Comparison of ENCODE assay signal across 16 cellular contexts in the genomic region with DNA sequence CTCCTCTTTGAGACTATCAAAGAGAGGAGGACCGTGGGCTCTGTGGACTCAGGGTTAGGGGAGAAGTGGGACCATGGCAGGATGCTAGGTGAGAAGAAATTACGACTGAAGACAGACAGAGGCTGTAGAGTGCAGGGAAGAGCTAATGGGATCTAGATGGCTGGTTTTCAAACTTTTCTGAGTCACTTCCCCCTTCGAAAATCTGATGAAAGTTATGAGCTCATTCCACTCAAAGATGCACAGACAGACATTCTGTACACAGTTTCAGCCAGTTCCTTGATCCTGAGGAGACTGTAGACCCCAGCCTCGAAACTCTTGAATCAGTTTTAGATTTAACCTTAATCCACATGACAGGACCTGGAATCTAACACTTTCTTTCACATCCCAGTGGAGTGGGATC. TPM values are rescaled to one million over a fixed set of nuclear protein-coding genes. Genes with fewer than 3 reads are reported as not detected.
DNase-seq lines count a peak whose midpoint lies in the region; ATAC-seq and TF ChIP-seq lines count a peak whose summit lies in the region.
"Had no signal": no experiment of that assay in that cellular context is flagged by ENCODE, and none has a peak within 500 bp of the region (broad histone marks: within the 10 kb centered on the region; RNA-seq: fewer than 3 reads in every experiment).

No MANE protein-coding gene starts in this region.

- H3K27ac ChIP-seq in DOHH2 (ENCODE audit: low read depth, low read length) (peak overlapping the region; percentile 98), heart left ventricle (no peak overlapping the region)
- H3K27ac ChIP-seq: SJCRH30 had no signal

- no peaks in the 10 kb centered on the region for H4K20me1 ChIP-seq in DOHH2 (ENCODE audit: control insufficient read depth, insufficient read depth, low read depth, low read length)

- H3K4me3 Mint-ChIP-seq in activated T-helper 1 cell treated with anti-CD3 and anti-CD28 coated beads, Interleukin-12 subunit alpha, Interleukin-12 subunit beta, Interleukin-2, Interleukin-4 antibody, amounts not matched to agents 30 ng/mL and 10 ng/mL and 1 ng/mL, durations not matched to agents 14 hours and 24 hours and 36 hours = no peak overlapping the region
- H3K4me3 Mint-ChIP-seq: naive thymus-derived CD8-positive, alpha-beta T cell had no signal

- H3K27ac Mint-ChIP-seq in activated T-helper 1 cell treated with anti-CD3 and anti-CD28 coated beads, Interleukin-12 subunit alpha, Interleukin-12 subunit beta, Interleukin-2, Interleukin-4 antibody, amounts not matched to agents 30 ng/mL and 10 ng/mL and 1 ng/mL, durations not matched to agents 14 hours and 24 hours and 36 hours = peak overlapping the region; percentile 42

- no peaks in the 10 kb centered on the region for H3K9me2 ChIP-seq in DOHH2 (replicated peaks; ENCODE audit: control insufficient read depth, low read length)

- TF ChIP-seq CTCF in DOHH2 (IDR thresholded peaks at IDR 0.05; ENCODE audit: low read depth, low read length, poor library complexity, severe bottlenecking) (no peak), kidney epithelial cell (IDR thresholded peaks at IDR 0.05; ENCODE audit: insufficient read depth, low read length, poor library complexity, severe bottlenecking) (no peak), heart left ventricle (IDR thresholded peaks at IDR 0.05) (no peak)

- ATAC-seq in heart left ventricle (no peak), HG02623 (IDR thresholded peaks at IDR 0.05; ENCODE audit: unreplicated experiment) (no peak), GM21360 (IDR thresholded peaks at IDR 0.05; ENCODE audit: unreplicated experiment) (no peak)
- ATAC-seq: naive thymus-derived CD8-positive, alpha-beta T cell had no signal

- no peak for TF ChIP-seq POLR2A in heart left ventricle (IDR thresholded peaks at IDR 0.05)

- 59 to 82% (median 72%) methylated on average over 4 of the region's 4 CpGs for WGBS in heart left ventricle, 4 donors

- no peaks in the 10 kb centered on the region for H3K79me2 ChIP-seq in DOHH2 (ENCODE audit: control insufficient read depth, low read length)

- peaks cover 12% of the 10 kb centered on the region for H3K9me3 Mint-ChIP-seq in activated T-helper 1 cell treated with anti-CD3 and anti-CD28 coated beads, Interleukin-12 subunit alpha, Interleukin-12 subunit beta, Interleukin-2, Interleukin-4 antibody, amounts not matched to agents 30 ng/mL and 10 ng/mL and 1 ng/mL, durations not matched to agents 14 hours and 24 hours and 36 hours

- H3K9me3 ChIP-seq in DOHH2 (ENCODE audit: control insufficient read depth, insufficient read depth, low read length) (0 out of 2 replicates have a peak, but pooled peaks cover 3% of the 10 kb centered on the region), heart left ventricle (no peaks in the 10 kb centered on the region)
- H3K9me3 ChIP-seq: SJCRH30 had no signal

- H3K27me3 Mint-ChIP-seq in activated T-helper 1 cell treated with anti-CD3 and anti-CD28 coated beads, Interleukin-12 subunit alpha, Interleukin-12 subunit beta, Interleukin-2, Interleukin-4 antibody, amounts not matched to agents 30 ng/mL and 10 ng/mL and 1 ng/mL, durations not matched to agents 14 hours and 24 hours and 36 hours (ENCODE audit: insufficient read depth) = peaks cover 3% of the 10 kb centered on the region
- H3K27me3 Mint-ChIP-seq: naive thymus-derived CD8-positive, alpha-beta T cell had no signal

- peak; percentile 66 for DNase-seq in M059J (ENCODE audit: low read depth)
- no peak for DNase-seq in activated T-helper 1 cell treated with anti-CD3 and anti-CD28 coated beads, Interleukin-12 subunit alpha, Interleukin-12 subunit beta, Interleukin-2, Interleukin-4 antibody, amounts not matched to agents 30 ng/mL and 10 ng/mL and 1 ng/mL, durations not matched to agents 14 hours and 24 hours and 36 hours (ENCODE audit: low spot score)
- DNase-seq in kidney epithelial cell (ENCODE audit: low read depth) = peak; percentile 44
- DNase-seq in NCI-H2196 (lab: John Stamatoyannopoulos, UW; ENCODE audit: unreplicated experiment) = no peak
- DNase-seq in heart left ventricle = no peak
- DNase-seq: activated CD8-positive, alpha-beta memory T cell treated with anti-CD3 and anti-CD28 coated beads, Interleukin-2, amount 50 U/mL, for 4 hours; DMS53; hippocampal formation; naive thymus-derived CD8-positive, alpha-beta T cell; NCI-H146; SJCRH30; stimulated activated CD4-positive, alpha-beta T cell treated with anti-CD3 and anti-CD28 coated beads, Interleukin-15, amount 100 ng/mL, for 24 hours; stimulated activated naive CD4-positive, alpha-beta T cell had no signal

- H3F3A ChIP-seq in DOHH2 (ENCODE audit: control insufficient read depth, insufficient read depth) = peaks cover 45% of the 10 kb centered on the region

- peaks cover 97% of the 10 kb centered on the region for H3K4me1 ChIP-seq in DOHH2 (ENCODE audit: control insufficient read depth, low read length)
- peaks cover 0 to 31% (median 0%) of the 10 kb centered on the region in 12 donors for H3K4me1 ChIP-seq in heart left ventricle
- H3K4me1 ChIP-seq: SJCRH30 had no signal

- H3K36me3 ChIP-seq in DOHH2 (ENCODE audit: control insufficient read depth, low read length) = peaks cover 14% of the 10 kb centered on the region
- no peaks in the 10 kb centered on the region for H3K36me3 ChIP-seq in kidney epithelial cell (ENCODE audit: control insufficient read depth, insufficient read depth, low read length)
- no peaks in the 10 kb centered on the region for H3K36me3 ChIP-seq in heart left ventricle
- H3K36me3 ChIP-seq: SJCRH30 had no signal

- peaks cover 64% of the 10 kb centered on the region for H3K4me1 Mint-ChIP-seq in activated T-helper 1 cell treated with anti-CD3 and anti-CD28 coated beads, Interleukin-12 subunit alpha, Interleukin-12 subunit beta, Interleukin-2, Interleukin-4 antibody, amounts not matched to agents 30 ng/mL and 10 ng/mL and 1 ng/mL, durations not matched to agents 14 hours and 24 hours and 36 hours (ENCODE audit: low read depth)

- H3K36me3 Mint-ChIP-seq in activated T-helper 1 cell treated with anti-CD3 and anti-CD28 coated beads, Interleukin-12 subunit alpha, Interleukin-12 subunit beta, Interleukin-2, Interleukin-4 antibody, amounts not matched to agents 30 ng/mL and 10 ng/mL and 1 ng/mL, durations not matched to agents 14 hours and 24 hours and 36 hours (ENCODE audit: low read depth) = peaks cover 11% of the 10 kb centered on the region
- H3K36me3 Mint-ChIP-seq: naive thymus-derived CD8-positive, alpha-beta T cell had no signal

- no peaks in the 10 kb centered on the region for H3K27me3 ChIP-seq in DOHH2 (ENCODE audit: control insufficient read depth, low read length)
- no peaks in the 10 kb centered on the region for H3K27me3 ChIP-seq in kidney epithelial cell (ENCODE audit: control insufficient read depth, insufficient read depth, low read length)
- H3K27me3 ChIP-seq in heart left ventricle = no peaks in the 10 kb centered on the region
- H3K27me3 ChIP-seq: SJCRH30 had no signal

- intact Hi-C loops in activated T-helper 1 cell treated with anti-CD3 and anti-CD28 coated beads, Interleukin-12 subunit alpha, Interleukin-12 subunit beta, Interleukin-2, Interleukin-4 antibody, amounts not matched to agents 30 ng/mL and 10 ng/mL and 1 ng/mL, durations not matched to agents 14 hours and 24 hours and 36 hours (cut with micrococcal nuclease) = no loop called here
- intact Hi-C loops in heart left ventricle (cut with DNase I) = no loop called here

- H3K4me3 ChIP-seq in DOHH2 (ENCODE audit: low read length) (peak overlapping the region; percentile 10; the same call in 1 of the 2 replicates), kidney epithelial cell (ENCODE audit: low read depth, low read length) (no peak overlapping the region), heart left ventricle (no peak overlapping the region)
- H3K4me3 ChIP-seq: SJCRH30 had no signal

- H3K4me2 ChIP-seq in DOHH2 (ENCODE audit: low read length) = peak overlapping the region; percentile 47

RNA-seq across cellular contexts. Expression of a gene that starts 40.7 kb away (rescaled TPM):
- total RNA-seq in M059J (2014; rRNA removed; shearing (Covaris generic)) = 5.4 and 6.0 TPM in 2 replicates
- 1.1 and 1.8 TPM in 2 replicates for total RNA-seq in activated T-helper 1 cell treated with anti-CD3 and anti-CD28 coated beads, Interleukin-12 subunit alpha, Interleukin-12 subunit beta, Interleukin-2, Interleukin-4 antibody, amounts not matched to agents 30 ng/mL and 10 ng/mL and 1 ng/mL, durations not matched to agents 14 hours and 24 hours and 36 hours
- 7.5 and 10.1 TPM in 2 replicates for total RNA-seq in kidney epithelial cell
- total RNA-seq in heart left ventricle = 1 to 10 TPM in 7 of 9 donors, under 1 TPM in 2; 0.85 to 5.1 (median 1.5) TPM
- polyA plus RNA-seq in heart left ventricle = 1 to 10 TPM in 1 of 2 donors, under 1 TPM in 1; 0.68 to 1.0 TPM

Comparison
In these comparisons a context has a peak if more than half of its experiments do, and no peak if none do; other contexts are left out.
1. DNase-seq: peak in M059J (single experiment) and kidney epithelial cell (single experiment); none in activated T-helper 1 cell treated with anti-CD3 and anti-CD28 coated beads, Interleukin-12 subunit alpha, Interleukin-12 subunit beta, Interleukin-2, Interleukin-4 antibody, amounts not matched to agents 30 ng/mL and 10 ng/mL and 1 ng/mL, durations not matched to agents 14 hours and 24 hours and 36 hours (single experiment), NCI-H2196 (single experiment) and heart left ventricle (0 of 5).